Comparison of ENCODE assay signal across 16 cellular contexts in the genomic region with DNA sequence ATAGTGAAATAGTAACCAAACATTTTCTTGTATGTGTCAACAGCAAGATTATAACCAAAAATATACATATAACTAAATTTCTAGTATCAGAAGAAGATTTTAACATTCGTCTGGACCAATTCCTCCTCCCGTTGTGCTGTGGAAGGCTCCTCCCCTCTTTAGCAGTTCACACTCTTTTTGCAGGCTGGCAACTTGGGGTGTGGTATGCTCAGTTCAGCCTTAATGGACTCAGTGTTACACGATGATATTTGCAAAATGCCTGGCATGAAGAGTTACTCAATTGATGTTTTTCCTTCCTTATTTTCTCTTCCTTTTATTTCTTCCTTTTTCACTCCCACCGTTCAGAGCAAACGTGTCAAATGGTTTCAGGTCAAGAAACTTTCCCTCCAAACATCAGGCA.
"Had no signal": no experiment of that assay in that cellular context is flagged by ENCODE, and none has a peak within 500 bp of the region (broad histone marks: within the 10 kb centered on the region; RNA-seq: fewer than 3 reads in every experiment).

No MANE protein-coding gene starts in this region.

- H3K27ac ChIP-seq: adrenal gland, heart right ventricle, thyroid gland, uterus had no signal

- H3K36me3 ChIP-seq: adrenal gland, gastroesophageal sphincter, heart right ventricle, thyroid gland, uterus had no signal

- H3K9me3 ChIP-seq: adrenal gland, gastroesophageal sphincter, heart right ventricle, thyroid gland, uterus had no signal

- H3K4me1 ChIP-seq: adrenal gland, thyroid gland, uterus had no signal

- ATAC-seq: activated CD8-positive, alpha-beta T cell treated with anti-CD3 and anti-CD28 coated beads for 36 hours; activated T-cell treated with anti-CD3 and anti-CD28 coated beads, Interleukin-2, amount 50 U/mL, for 4 hours; gastroesophageal sphincter; heart right ventricle had no signal

- DNase-seq: activated CD4-positive, alpha-beta T cell treated with anti-CD3 and anti-CD28 coated beads for 4 hours; activated CD8-positive, alpha-beta T cell treated with anti-CD3 and anti-CD28 coated beads for 36 hours; activated effector memory CD4-positive, alpha-beta T cell treated with anti-CD3 and anti-CD28 coated beads, Interleukin-2, amount 50 U/mL, for 16 hours; activated T-cell treated with anti-CD3 and anti-CD28 coated beads, Interleukin-2, amount 50 U/mL, for 4 hours; adrenal gland; endodermal cell; heart right ventricle; left cardiac atrium; midbrain; naive B cell; posterior cingulate gyrus; retina; thyroid gland; uterus had no signal

- H3K4me3 ChIP-seq: adrenal gland, gastroesophageal sphincter, heart right ventricle, lung, thyroid gland, uterus had no signal

- H3K27me3 ChIP-seq: adrenal gland, gastroesophageal sphincter, thyroid gland, uterus had no signal
